Comparison of ENCODE assay signal across 8 cellular contexts in the genomic region with DNA sequence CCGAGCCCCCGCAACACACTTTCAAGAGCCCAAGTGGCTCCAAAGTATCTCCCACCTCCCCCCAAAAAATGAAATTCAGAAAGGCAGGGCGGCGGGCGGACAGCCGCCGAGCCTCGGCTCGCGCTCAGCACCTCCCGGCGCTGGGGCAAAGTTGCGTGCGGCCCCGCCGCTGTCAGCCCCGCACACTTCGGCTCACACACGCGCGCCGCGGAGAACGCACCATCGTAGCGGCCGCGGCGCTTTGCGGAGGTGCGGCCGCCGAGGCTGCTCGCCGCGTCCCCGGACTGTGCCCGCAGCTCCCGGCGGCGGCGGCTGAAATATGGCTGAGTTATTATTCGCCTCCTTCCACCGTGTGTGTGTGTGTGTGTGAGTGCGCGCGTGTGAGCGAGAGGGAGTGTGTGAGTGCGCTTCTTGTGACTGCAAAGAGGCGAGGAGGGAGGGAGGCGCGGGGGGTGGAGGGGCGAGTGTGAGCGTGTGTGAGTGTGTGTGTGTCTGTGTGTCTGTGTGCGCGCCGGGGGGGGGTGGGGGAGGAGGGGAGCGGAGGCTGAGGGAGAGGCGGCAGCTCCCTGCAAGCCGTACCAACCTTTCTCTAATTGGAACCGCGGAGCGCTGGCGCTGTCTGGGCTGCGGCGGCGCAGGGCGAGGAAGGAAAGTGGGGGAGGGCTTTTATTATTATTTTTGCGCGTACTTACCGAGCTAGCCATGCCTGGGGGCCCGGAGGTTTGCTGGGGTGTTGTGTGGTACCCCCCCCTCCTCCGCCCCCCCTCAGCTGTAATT. TPM values are rescaled to one million over a fixed set of nuclear protein-coding genes. Genes with fewer than 3 reads are reported as not detected.
DNase-seq lines count a peak whose midpoint lies in the region; ATAC-seq and TF ChIP-seq lines count a peak whose summit lies in the region.

No MANE protein-coding gene starts in this region.

- TF ChIP-seq POLR2A in GM15510 (IDR thresholded peaks at IDR 0.05; ENCODE audit: borderline replicate concordance, extremely low read depth, insufficient read length): peak; percentile 34

- peak; percentile 22 for ATAC-seq in HG02938 (IDR thresholded peaks at IDR 0.05; ENCODE audit: unreplicated experiment)
- ATAC-seq in GM21825 (IDR thresholded peaks at IDR 0.05; ENCODE audit: unreplicated experiment): no peak

- peaks cover 0 to 1% of the 10 kb centered on the region in 2 donors for H3K9me3 ChIP-seq in esophagus (ENCODE audit: control insufficient read depth in 2 of 2, insufficient read depth in 1 of 2, low read depth in 1 of 2, low read length in 1 of 2)
- H3K9me3 ChIP-seq in muscle layer of colon (ENCODE audit: low read length): no peaks in the 10 kb centered on the region

- DNase-seq in NCI-H82 treated with DMSO at 0.1 percent for 48 hours (lab: John Stamatoyannopoulos, UW; ENCODE audit: unreplicated experiment): peak; percentile 53
- peak; percentile 68 for DNase-seq in activated T-cell treated with anti-CD3 and anti-CD28 coated beads for 4 hours
- DNase-seq in stimulated activated CD8-positive, alpha-beta memory T cell treated with anti-CD3 and anti-CD28 coated beads, Interleukin-4, amount 100 ng/mL, for 48 hours: peak; percentile 74

- no peaks in the 10 kb centered on the region for H3K36me3 ChIP-seq in esophagus (ENCODE audit: control insufficient read depth in 2 of 2, insufficient read depth in 2 of 2, low read length in 1 of 2)
- H3K36me3 ChIP-seq in muscle layer of colon (ENCODE audit: insufficient read depth, low read length): no peaks in the 10 kb centered on the region

- H3K4me3 ChIP-seq in esophagus (ENCODE audit: low read depth in 1 of 2, low read length in 2 of 2): peak overlapping the region; percentile 74 to 81
- H3K4me3 ChIP-seq in muscle layer of colon (ENCODE audit: low read depth in 1 of 2, low read length in 2 of 2): peak overlapping the region; percentile 92

- H3K27ac ChIP-seq in esophagus (ENCODE audit: low read depth in 2 of 2, low read length in 1 of 2) (peak overlapping the region; percentile 89 to 91), muscle layer of colon (ENCODE audit: low read depth, low read length) (peak overlapping the region; percentile 92)

- no peaks in the 10 kb centered on the region for H3K4me1 ChIP-seq in esophagus (ENCODE audit: control insufficient read depth in 2 of 2, insufficient read depth in 2 of 2, low read length in 1 of 2)
- H3K4me1 ChIP-seq in muscle layer of colon (ENCODE audit: insufficient read depth, low read length): peaks cover 32% of the 10 kb centered on the region

- H3K27me3 ChIP-seq in esophagus (ENCODE audit: control insufficient read depth in 1 of 2, insufficient read depth in 2 of 2, low read length in 2 of 2) (no peaks in the 10 kb centered on the region), muscle layer of colon (ENCODE audit: control insufficient read depth in 1 of 2, insufficient read depth in 2 of 2, low read length in 2 of 2) (no peaks in the 10 kb centered on the region)

- peak overlapping the region; percentile 66 for H3K9ac ChIP-seq in muscle layer of colon (ENCODE audit: low read length)

- 0% methylated on average over 49 to 73 of the region's 73 CpGs for WGBS in esophagus, 2 donors

RNA-seq across cellular contexts. Expression of a gene that starts 0.6 kb away (rescaled TPM):
- polyA plus RNA-seq in esophagus: 1 to 10 TPM; 4.6 to 5.0 TPM
